20 cellular contexts compared by ENCODE assay signal in genomic region chr19:56720281-56720680, GRCh38. TPM values are rescaled to one million over a fixed set of nuclear protein-coding genes. Genes with fewer than 3 reads are reported as not detected.
A peak's percentile ranks its signal among the peaks of the same experiment; 100 is the strongest.
DNase-seq lines count a peak whose midpoint lies in the region; ATAC-seq, FAIRE-seq and TF ChIP-seq lines count a peak whose summit lies in the region.
"Had no signal": no experiment of that assay in that cellular context is flagged by ENCODE, and none has a peak within 500 bp of the region (broad histone marks: within the 10 kb centered on the region; RNA-seq: fewer than 3 reads in every experiment).

No MANE protein-coding gene starts in this region.

- peak in 3 of 4 donors; percentile 32 to 93 (median 80) for ATAC-seq in pancreas
- ATAC-seq: gastrocnemius medialis, T-cell had no signal

- H3K27ac Mint-ChIP-seq in CD4-positive, alpha-beta memory T cell: no peak overlapping the region
- H3K27ac Mint-ChIP-seq: activated B cell treated with CpG ODN at 0.5 μM for 24 hours, CD14-positive monocyte, T-cell had no signal

- no peak overlapping the region for H3K9ac ChIP-seq in endocrine pancreas (ENCODE audit: control insufficient read depth, insufficient read depth, low read length)
- H3K9ac ChIP-seq in trophoblast cell (ENCODE audit: low read length): no peak overlapping the region

- no peak for FAIRE-seq in pancreas (lab: Jason Lieb, UNC)
- FAIRE-seq: bronchial epithelial cell, endothelial cell of umbilical vein, keratinocyte had no signal

- no peaks in the 10 kb centered on the region for H3K27me3 ChIP-seq in endocrine pancreas (ENCODE audit: control insufficient read depth, insufficient read depth, low read length)
- H3K27me3 ChIP-seq in pancreas: no peaks in the 10 kb centered on the region
- H3K27me3 ChIP-seq in CD4-positive, alpha-beta memory T cell (ENCODE audit: insufficient read depth, low read length): no peaks in the 10 kb centered on the region
- H3K27me3 ChIP-seq in trophoblast cell (ENCODE audit: insufficient read depth, low read length): no peaks in the 10 kb centered on the region
- H3K27me3 ChIP-seq: gastrocnemius medialis, tibial nerve had no signal

- H3K18ac ChIP-seq in trophoblast cell (ENCODE audit: low read length): no peak overlapping the region

- peaks cover 9 to 10% of the 10 kb centered on the region in 2 donors for H3K36me3 Mint-ChIP-seq in CD4-positive, alpha-beta memory T cell
- H3K36me3 Mint-ChIP-seq: CD14-positive monocyte had no signal

- WGBS in pancreas, 2 donors: 18 to 26% methylated on average over 3 of the region's 3 CpGs
- no CpG with 5 or more reads among the region's 3 CpGs for WGBS in trophoblast cell (ENCODE audit: extremely low coverage, insufficient coverage, insufficient read length)

- no peak overlapping the region for H3K4me3 Mint-ChIP-seq in CD4-positive, alpha-beta memory T cell
- H3K4me3 Mint-ChIP-seq: activated B cell treated with CpG ODN at 0.5 μM for 24 hours, CD14-positive monocyte, T-cell had no signal

- H3K4me2 ChIP-seq in trophoblast cell (ENCODE audit: low read length): no peak overlapping the region

- no peak overlapping the region for H4K12ac ChIP-seq in trophoblast cell (ENCODE audit: low read depth, low read length)

- DNase-seq in DMS53 (lab: John Stamatoyannopoulos, UW) (peak; percentile 38), DMS53 treated with DMSO at 0.1 percent for 48 hours (lab: John Stamatoyannopoulos, UW; ENCODE audit: unreplicated experiment) (no peak), NCI-H69 (lab: John Stamatoyannopoulos, UW) (peak; percentile 45), pancreas (peak in 1 of 6 donors; percentile 3), cortex of kidney (lab: John Stamatoyannopoulos, UW) (no peak), trophoblast cell (no peak)
- DNase-seq in CD4-positive, alpha-beta memory T cell: no peak
- DNase-seq: activated B cell treated with CpG ODN at 0.5 μM for 24 hours, gastrocnemius medialis, NCI-H2171, T-cell had no signal

- no peaks in the 10 kb centered on the region for H3K4me1 Mint-ChIP-seq in CD4-positive, alpha-beta memory T cell
- H3K4me1 Mint-ChIP-seq: activated B cell treated with CpG ODN at 0.5 μM for 24 hours, CD14-positive monocyte, T-cell had no signal

- peaks cover 6 to 81% (median 55%) of the 10 kb centered on the region in 8 donors for H3K9me3 Mint-ChIP-seq in CD4-positive, alpha-beta memory T cell

- no peak overlapping the region for H2BK5ac ChIP-seq in trophoblast cell (ENCODE audit: low read depth, low read length, poor library complexity)

- H3K27me3 Mint-ChIP-seq in CD4-positive, alpha-beta memory T cell: no peaks in the 10 kb centered on the region
- H3K27me3 Mint-ChIP-seq: activated B cell treated with CpG ODN at 0.5 μM for 24 hours, T-cell had no signal

- no peak overlapping the region for H3K23ac ChIP-seq in trophoblast cell (ENCODE audit: low read length)

- no peak overlapping the region for H3K4ac ChIP-seq in trophoblast cell (ENCODE audit: low read depth, low read length)

- no peak overlapping the region for H2AFZ ChIP-seq in trophoblast cell (ENCODE audit: insufficient read depth, low read length, poor library complexity)

- H4K91ac ChIP-seq in trophoblast cell (ENCODE audit: low read depth, low read length): no peak overlapping the region

- H3K9me3 ChIP-seq in endocrine pancreas (ENCODE audit: control insufficient read depth, low read length): no peaks in the 10 kb centered on the region
- no peaks in the 10 kb centered on the region for H3K9me3 ChIP-seq in pancreas
- peaks cover 0 to 5% of the 10 kb centered on the region in 2 donors for H3K9me3 ChIP-seq in CD4-positive, alpha-beta memory T cell (ENCODE audit: control insufficient read depth in 1 of 2, low read length in 2 of 2)
- peaks cover 13% of the 10 kb centered on the region for H3K9me3 ChIP-seq in trophoblast cell (ENCODE audit: insufficient read depth, low read depth, low read length)
- H3K9me3 ChIP-seq: gastrocnemius medialis had no signal

- CTCF ChIA-PET in CD4-positive, alpha-beta memory T cell (lab: Charles Lee; ENCODE audit: partially characterized antibody): no interaction called here

- H2AK5ac ChIP-seq in trophoblast cell (ENCODE audit: low read length): no peak overlapping the region

- intact Hi-C loops in pancreas (cut with DNase I): no loop called here
- intact Hi-C loops in CD4-positive, alpha-beta memory T cell (cut with micrococcal nuclease): no loop called here

- H3K36me3 ChIP-seq in endocrine pancreas (ENCODE audit: control insufficient read depth, insufficient read depth, low read length) (no peaks in the 10 kb centered on the region), pancreas (no peaks in the 10 kb centered on the region), trophoblast cell (ENCODE audit: control insufficient read depth in 1 of 2, insufficient read depth in 2 of 2, low read length in 2 of 2) (no peaks in the 10 kb centered on the region)
- H3K36me3 ChIP-seq in CD4-positive, alpha-beta memory T cell (ENCODE audit: insufficient read depth, low read length): no peaks in the 10 kb centered on the region
- H3K36me3 ChIP-seq: gastrocnemius medialis, tibial nerve had no signal

- no peaks in the 10 kb centered on the region for H3K79me2 ChIP-seq in trophoblast cell (ENCODE audit: control insufficient read depth, insufficient read depth, low read length, poor library complexity)

- H3K27ac ChIP-seq in pancreas (no peak overlapping the region), trophoblast cell (ENCODE audit: low read depth, low read length) (no peak overlapping the region)
- H3K27ac ChIP-seq in CD4-positive, alpha-beta memory T cell (ENCODE audit: low read depth, low read length): no peak overlapping the region
- H3K27ac ChIP-seq: 22Rv1, gastrocnemius medialis, tibial nerve had no signal

- H4K8ac ChIP-seq in trophoblast cell (ENCODE audit: low read depth, low read length): no peak overlapping the region

- H3K4me1 ChIP-seq in endocrine pancreas (ENCODE audit: control insufficient read depth, insufficient read depth, low read length) (peaks cover 4% of the 10 kb centered on the region), pancreas (no peaks in the 10 kb centered on the region), trophoblast cell (ENCODE audit: control insufficient read depth in 1 of 2, insufficient read depth in 2 of 2, low read length in 2 of 2) (no peaks in the 10 kb centered on the region)
- H3K4me1 ChIP-seq in CD4-positive, alpha-beta memory T cell (ENCODE audit: insufficient read depth, low read length): no peaks in the 10 kb centered on the region
- H3K4me1 ChIP-seq: gastrocnemius medialis, tibial nerve had no signal

- TF ChIP-seq CTCF in pancreas (IDR thresholded peaks at IDR 0.05): no peak

- H2BK120ac ChIP-seq in trophoblast cell (ENCODE audit: insufficient read depth, low read length, poor library complexity): no peak overlapping the region

- H3K4me3 ChIP-seq in endocrine pancreas (ENCODE audit: control insufficient read depth, insufficient read depth, low read length) (peak overlapping the region; percentile 9), pancreas (no peak overlapping the region), trophoblast cell (ENCODE audit: low read depth, low read length) (no peak overlapping the region)
- H3K4me3 ChIP-seq in CD4-positive, alpha-beta memory T cell (ENCODE audit: low read length in 2 of 2): no peak overlapping the region
- H3K4me3 ChIP-seq: gastrocnemius medialis, tibial nerve had no signal

- no peak overlapping the region for H2BK12ac ChIP-seq in trophoblast cell (ENCODE audit: low read length)

- POLR2A ChIA-PET in CD4-positive, alpha-beta memory T cell (lab: Charles Lee; ENCODE audit: partially characterized antibody): no interaction called here

- no peaks in the 10 kb centered on the region for H3K79me1 ChIP-seq in trophoblast cell (ENCODE audit: low read length)

- no peak overlapping the region for H3K14ac ChIP-seq in trophoblast cell (ENCODE audit: low read length)

RNA-seq across cellular contexts. Expression of gene ZNF835, which starts 48.7 kb away (rescaled TPM):
- total RNA-seq in pancreas: 1 to 10 TPM in 3 of 6 donors, under 1 TPM in 3; 0.86 to 4.8 (median 0.98) TPM
- polyA plus RNA-seq in pancreas: under 1 TPM; 0.34 to 0.73 TPM
- 1 to 10 TPM; 3.2 to 3.8 TPM for total RNA-seq in CD4-positive, alpha-beta memory T cell
- polyA plus RNA-seq in CD4-positive, alpha-beta memory T cell: 1 to 10 TPM in 1 of 2 donors, under 1 TPM in 1; 0.64 to 3.7 TPM
- 0.51 and 0.77 TPM in 2 replicates for polyA plus RNA-seq in trophoblast cell (2013)
- total RNA-seq: endothelial cell of umbilical vein, G401, myocyte had no signal
- polyA plus RNA-seq: CD14-positive monocyte, keratinocyte had no signal

Comparison
In these comparisons a context has a peak if more than half of its experiments do, and no peak if none do; other contexts are left out.
1. DNase-seq: peak in DMS53 (single experiment) and NCI-H69 (single experiment); none in DMS53 treated with DMSO at 0.1 percent for 48 hours (single experiment), cortex of kidney (single experiment), CD4-positive, alpha-beta memory T cell (0 of 5) and trophoblast cell (0 of 2).